In the genomic region with DNA sequence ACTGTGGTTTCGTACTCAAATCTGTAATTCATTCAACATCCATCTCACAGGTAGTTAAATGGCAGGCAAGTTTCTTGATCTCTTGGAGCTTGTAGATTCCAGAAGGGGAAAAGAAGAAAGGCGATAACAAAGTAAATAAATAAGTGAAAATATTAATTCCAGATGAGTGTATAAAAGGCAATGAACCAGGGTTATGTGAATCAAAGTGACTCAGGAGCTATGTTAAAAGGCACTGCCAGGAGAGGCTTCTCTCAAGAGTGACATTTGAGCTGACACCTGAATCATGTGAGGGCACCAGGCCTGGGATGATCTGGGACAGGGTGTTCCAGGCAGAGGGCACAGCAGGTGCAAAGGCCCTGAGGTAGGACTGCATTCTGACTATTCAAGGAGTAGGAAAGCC, we compare ENCODE assay signal across 28 cellular contexts. TPM values are rescaled to one million over a fixed set of nuclear protein-coding genes. Genes with fewer than 3 reads are reported as not detected.
"Had no signal": no experiment of that assay in that cellular context is flagged by ENCODE, and none has a peak within 500 bp of the region (broad histone marks: within the 10 kb centered on the region; RNA-seq: fewer than 3 reads in every experiment).

No MANE protein-coding gene starts in this region.

- H3K4me3 ChIP-seq: esophagus squamous epithelium had no signal

- H3K27ac Mint-ChIP-seq: activated B cell treated with CpG ODN at 0.5 μM for 24 hours; activated CD4-positive, alpha-beta memory T cell treated with anti-CD3 and anti-CD28 coated beads for 36 hours; activated CD4-positive, alpha-beta T cell treated with anti-CD3 and anti-CD28 coated beads, Interleukin-2, amount 10 ng/mL, durations not matched to agents 24 days and 14 days; activated CD8-positive, alpha-beta memory T cell treated with anti-CD3 and anti-CD28 coated beads, Interleukin-2, amount 10 ng/mL, durations not matched to agents 7 days and 5 days; activated CD8-positive, alpha-beta T cell treated with anti-CD3 and anti-CD28 coated beads, Interleukin-2, amount 10 ng/mL, durations not matched to agents 7 days and 5 days; activated naive CD4-positive, alpha-beta T cell treated with anti-CD3 and anti-CD28 coated beads for 36 hours; activated naive CD8-positive, alpha-beta T cell; activated T-helper 17 cell treated with anti-CD3 and anti-CD28 coated beads, Interleukin-2, amount 50 U/mL, for 72 hours; T-helper 17 cell; T-helper 2 cell treated with Interferon-gamma antibody and Interleukin-4, amounts not matched to agents 5 μg/mL and 100 μg/mL, for 36 hours had no signal

- H3K9me3 ChIP-seq: esophagus squamous epithelium had no signal

- H3K27me3 Mint-ChIP-seq: activated B cell treated with CpG ODN at 0.5 μM for 24 hours; activated CD4-positive, alpha-beta memory T cell treated with anti-CD3 and anti-CD28 coated beads for 36 hours; activated CD4-positive, alpha-beta T cell treated with anti-CD3 and anti-CD28 coated beads, Interleukin-2, amount 10 ng/mL, durations not matched to agents 24 days and 14 days; activated CD8-positive, alpha-beta memory T cell treated with anti-CD3 and anti-CD28 coated beads, Interleukin-2, amount 10 ng/mL, durations not matched to agents 7 days and 5 days; activated naive CD8-positive, alpha-beta T cell; activated T-helper 17 cell treated with anti-CD3 and anti-CD28 coated beads, Interleukin-2, amount 50 U/mL, for 72 hours; effector memory CD8-positive, alpha-beta T cell; T-helper 17 cell had no signal

- H3K4me1 ChIP-seq: esophagus squamous epithelium had no signal

- H3K36me3 ChIP-seq: brain microvascular endothelial cell, esophagus squamous epithelium, WERI-Rb-1 had no signal

- H3K4me3 Mint-ChIP-seq: activated B cell treated with CpG ODN at 0.5 μM for 24 hours; activated CD4-positive, alpha-beta memory T cell treated with anti-CD3 and anti-CD28 coated beads for 36 hours; activated CD4-positive, alpha-beta T cell treated with anti-CD3 and anti-CD28 coated beads, Interleukin-2, amount 10 ng/mL, durations not matched to agents 24 days and 14 days; activated CD8-positive, alpha-beta memory T cell treated with anti-CD3 and anti-CD28 coated beads, Interleukin-2, amount 10 ng/mL, durations not matched to agents 7 days and 5 days; activated CD8-positive, alpha-beta T cell treated with anti-CD3 and anti-CD28 coated beads, Interleukin-2, amount 10 ng/mL, durations not matched to agents 7 days and 5 days; activated naive CD4-positive, alpha-beta T cell treated with anti-CD3 and anti-CD28 coated beads for 36 hours; activated naive CD8-positive, alpha-beta T cell; activated T-helper 17 cell treated with anti-CD3 and anti-CD28 coated beads, Interleukin-2, amount 50 U/mL, for 72 hours; effector memory CD8-positive, alpha-beta T cell; T-helper 17 cell; T-helper 2 cell treated with Interferon-gamma antibody and Interleukin-4, amounts not matched to agents 5 μg/mL and 100 μg/mL, for 36 hours had no signal

- ATAC-seq: activated CD4-positive, CD25-positive, alpha-beta regulatory T cell treated with anti-CD3 and anti-CD28 coated beads, Interleukin-2, amount 50 U/mL, for 24 hours; activated CD8-positive, alpha-beta memory T cell treated with anti-CD3 and anti-CD28 coated beads, Interleukin-2, amount 10 ng/mL, durations not matched to agents 7 days and 5 days; activated CD8-positive, alpha-beta T cell treated with anti-CD3 and anti-CD28 coated beads, Interleukin-2, amount 10 ng/mL, durations not matched to agents 7 days and 5 days; activated T-helper 17 cell treated with anti-CD3 and anti-CD28 coated beads, Interleukin-2, amount 50 U/mL, for 72 hours; effector memory CD8-positive, alpha-beta T cell; T-helper 17 cell had no signal

- H3K4me1 Mint-ChIP-seq: activated CD8-positive, alpha-beta memory T cell treated with anti-CD3 and anti-CD28 coated beads, Interleukin-2, amount 10 ng/mL, durations not matched to agents 7 days and 5 days had no signal

- H3K27me3 ChIP-seq: brain microvascular endothelial cell, esophagus squamous epithelium had no signal

- H3K9me3 Mint-ChIP-seq: activated B cell treated with CpG ODN at 0.5 μM for 24 hours; activated CD4-positive, alpha-beta memory T cell treated with anti-CD3 and anti-CD28 coated beads for 36 hours; activated CD4-positive, alpha-beta T cell treated with anti-CD3 and anti-CD28 coated beads, Interleukin-2, amount 10 ng/mL, durations not matched to agents 24 days and 14 days; activated naive CD4-positive, alpha-beta T cell treated with anti-CD3 and anti-CD28 coated beads for 36 hours; activated T-helper 17 cell treated with anti-CD3 and anti-CD28 coated beads, Interleukin-2, amount 50 U/mL, for 72 hours; effector memory CD8-positive, alpha-beta T cell; T-helper 2 cell treated with Interferon-gamma antibody and Interleukin-4, amounts not matched to agents 5 μg/mL and 100 μg/mL, for 36 hours had no signal

- H3K27ac ChIP-seq: brain microvascular endothelial cell, esophagus squamous epithelium, WERI-Rb-1 had no signal

- DNase-seq: activated B cell treated with CpG ODN at 0.5 μM for 24 hours; activated CD4-positive, alpha-beta memory T cell treated with anti-CD3 and anti-CD28 coated beads for 36 hours; activated CD4-positive, alpha-beta T cell treated with anti-CD3 and anti-CD28 coated beads, Interleukin-2, amount 10 ng/mL, durations not matched to agents 24 days and 14 days; activated CD8-positive, alpha-beta memory T cell treated with anti-CD3 and anti-CD28 coated beads, Interleukin-2, amount 10 ng/mL, durations not matched to agents 7 days and 5 days; activated CD8-positive, alpha-beta memory T cell treated with anti-CD3 and anti-CD28 coated beads, Interleukin-2, amount 50 U/mL, for 4 hours; activated CD8-positive, alpha-beta T cell treated with anti-CD3 and anti-CD28 coated beads, Interleukin-2, amount 10 ng/mL, durations not matched to agents 7 days and 5 days; activated effector memory CD4-positive, alpha-beta T cell treated with anti-CD3 and anti-CD28 coated beads, Interleukin-2, amount 50 U/mL, for 16 hours; activated naive CD4-positive, alpha-beta T cell treated with anti-CD3 and anti-CD28 coated beads for 36 hours; activated T-cell treated with anti-CD3 and anti-CD28 coated beads, Interleukin-2, amount 50 U/mL, for 1 hour; amniotic stem cell; anterior cingulate cortex; brain microvascular endothelial cell; cortex of kidney; dermis blood vessel endothelial cell; effector CD4-positive, alpha-beta T cell; effector memory CD8-positive, alpha-beta T cell; erythroblast; esophagus squamous epithelium; head of caudate nucleus; T-helper 1 cell; T-helper 17 cell; T1000; WERI-Rb-1 had no signal

RNA-seq across cellular contexts. Expression of a gene that starts 45.0 kb away (rescaled TPM):
- total RNA-seq: bronchial epithelial cell had no signal
